Comparison of ENCODE assay signal across 2 cellular contexts in genomic region chr12:124616394-124617343, GRCh38.
A peak's percentile ranks its signal among the peaks of the same experiment; 100 is the strongest.
TF ChIP-seq lines count a peak whose summit lies in the region.

No MANE protein-coding gene starts in this region.

TF ChIP-seq in HEK293, 187 proteins besides CTCF, POLR2A, EP300 and RAD21:
- no peak for TF ChIP-seq ZNF114 (tag by site-specific recombination; IDR thresholded peaks at IDR 0.05)
- TF ChIP-seq ZNF202 (tag by site-specific recombination; IDR thresholded peaks at IDR 0.05; ENCODE audit: borderline replicate concordance): no peak
- TF ChIP-seq ZNF623 (tag by site-specific recombination; IDR thresholded peaks at IDR 0.05): peak; percentile 79

TF ChIP-seq in K562, 482 proteins besides CTCF, POLR2A, EP300 and RAD21:
- TF ChIP-seq SOX6 (IDR thresholded peaks at IDR 0.05): no peak
- TF ChIP-seq FOS (IDR thresholded peaks at IDR 0.05; ENCODE audit: extremely low read depth, insufficient read length): no peak
- no peak for TF ChIP-seq ZNF274 (IDR thresholded peaks at IDR 0.05; ENCODE audit: borderline replicate concordance, low read depth, low read length)
- TF ChIP-seq ATF4 (CRISPR knock-in tag; IDR thresholded peaks at IDR 0.05): no peak
- no peak for TF ChIP-seq RCOR1 (IDR thresholded peaks at IDR 0.05; ENCODE audit: borderline replicate concordance in 1 of 2, low read depth in 2 of 2, low read length in 2 of 2)
- no peak for TF ChIP-seq BHLHE40 (IDR thresholded peaks at IDR 0.05; ENCODE audit: low read length)
- TF ChIP-seq ZBTB2 (IDR thresholded peaks at IDR 0.05): no peak
- no peak for TF ChIP-seq FOXA3 (CRISPR knock-in tag; conservative IDR thresholded peaks at IDR 0.05 in 1 of 2, IDR thresholded peaks at IDR 0.05 in 1 of 2)
- TF ChIP-seq HNRNPUL1 (IDR thresholded peaks at IDR 0.05; ENCODE audit: low read length): no peak
- no peak for TF ChIP-seq ZNF124 (CRISPR knock-in tag; IDR thresholded peaks at IDR 0.05)
- TF ChIP-seq PTTG1 (tag; IDR thresholded peaks at IDR 0.05; ENCODE audit: low read depth): peak; percentile 77
- no peak for TF ChIP-seq MEF2D (tag; conservative IDR thresholded peaks at IDR 0.05; ENCODE audit: low read depth)
- TF ChIP-seq KDM1A (IDR thresholded peaks at IDR 0.05): no peak
- 0 out of 2 replicates have a peak, but pooled peaks have one; percentile 65 for TF ChIP-seq HDAC8 (tag; IDR thresholded peaks at IDR 0.05)
- no peak for TF ChIP-seq ZNF699 (CRISPR knock-in tag; IDR thresholded peaks at IDR 0.05; ENCODE audit: insufficient replicate concordance)
- no peak for TF ChIP-seq NR2C1 (IDR thresholded peaks at IDR 0.05)
- TF ChIP-seq NR2C1 (tag; IDR thresholded peaks at IDR 0.05): peak; percentile 32; the same call in 1 of the 2 replicates
- no peak for TF ChIP-seq TEAD4 (IDR thresholded peaks at IDR 0.05; ENCODE audit: low read length)
- TF ChIP-seq TEAD4 (CRISPR knock-in tag; IDR thresholded peaks at IDR 0.05; ENCODE audit: borderline replicate concordance): no peak
- no peak for TF ChIP-seq CTCFL (IDR thresholded peaks at IDR 0.05; ENCODE audit: borderline replicate concordance, insufficient read depth, low read depth, low read length, poor library complexity, severe bottlenecking)
- TF ChIP-seq ZFP30 (CRISPR knock-in tag; IDR thresholded peaks at IDR 0.05; ENCODE audit: borderline replicate concordance): no peak
- TF ChIP-seq PHF21A (IDR thresholded peaks at IDR 0.05; ENCODE audit: borderline replicate concordance, low read depth): no peak
- no peak for TF ChIP-seq ZNF445 (CRISPR knock-in tag; IDR thresholded peaks at IDR 0.05; ENCODE audit: low read depth)
- TF ChIP-seq PCBP1 (IDR thresholded peaks at IDR 0.05; ENCODE audit: low read depth, low read length, poor library complexity, severe bottlenecking): no peak
- TF ChIP-seq ZNF644 (tag; IDR thresholded peaks at IDR 0.05; ENCODE audit: low read depth): no peak
- TF ChIP-seq MITF (IDR thresholded peaks at IDR 0.05): no peak
- no peak for TF ChIP-seq ID3 (CRISPR knock-in tag; IDR thresholded peaks at IDR 0.05)
- TF ChIP-seq ID3 (tag; IDR thresholded peaks at IDR 0.05): peak; percentile 88
- TF ChIP-seq HINFP (tag; conservative IDR thresholded peaks at IDR 0.05; ENCODE audit: low read depth): 0 out of 2 replicates have a peak, but pooled peaks have one; percentile 44
- no peak for TF ChIP-seq RFX7 (CRISPR knock-in tag; IDR thresholded peaks at IDR 0.05)
- no peak for TF ChIP-seq CGGBP1 (CRISPR knock-in tag; IDR thresholded peaks at IDR 0.05)
- no peak for TF ChIP-seq TAL1 (IDR thresholded peaks at IDR 0.05)
- TF ChIP-seq IRF2 (CRISPR knock-in tag; IDR thresholded peaks at IDR 0.05): no peak
- no peak for TF ChIP-seq REST (CRISPR knock-in tag; IDR thresholded peaks at IDR 0.05; ENCODE audit: low read depth)
- TF ChIP-seq KDM2B (CRISPR knock-in tag; IDR thresholded peaks at IDR 0.05): no peak
- no peak for TF ChIP-seq XRCC4 (IDR thresholded peaks at IDR 0.05; ENCODE audit: extremely low read depth, insufficient read depth, insufficient read length)
- no peak for TF ChIP-seq ZFP36 (IDR thresholded peaks at IDR 0.05; ENCODE audit: low read depth, low read length, partially characterized antibody)
- no peak for TF ChIP-seq ARHGAP35 (IDR thresholded peaks at IDR 0.05; ENCODE audit: partially characterized antibody)
- TF ChIP-seq ZNF507 (tag; conservative IDR thresholded peaks at IDR 0.05): no peak
- TF ChIP-seq E2F4 (CRISPR knock-in tag; IDR thresholded peaks at IDR 0.05; ENCODE audit: low read depth): no peak
- peak; percentile 54; the same call in 1 of the 2 replicates for TF ChIP-seq PTRF (tag; IDR thresholded peaks at IDR 0.05)
- TF ChIP-seq KDM5B (IDR thresholded peaks at IDR 0.05; ENCODE audit: insufficient replicate concordance, low read depth, low read length): no peak
- TF ChIP-seq THAP12 (CRISPR knock-in tag; IDR thresholded peaks at IDR 0.05): no peak
- TF ChIP-seq NR4A1 (CRISPR knock-in tag; IDR thresholded peaks at IDR 0.05): no peak
- 0 out of 2 replicates have a peak, but pooled peaks have one; percentile 33 for TF ChIP-seq NR4A1 (tag; IDR thresholded peaks at IDR 0.05)
- TF ChIP-seq ASH1L (IDR thresholded peaks at IDR 0.05; ENCODE audit: borderline replicate concordance, low read depth, partially characterized antibody): no peak
